ENCODE assay signal across 8 cellular contexts in the genomic region with DNA sequence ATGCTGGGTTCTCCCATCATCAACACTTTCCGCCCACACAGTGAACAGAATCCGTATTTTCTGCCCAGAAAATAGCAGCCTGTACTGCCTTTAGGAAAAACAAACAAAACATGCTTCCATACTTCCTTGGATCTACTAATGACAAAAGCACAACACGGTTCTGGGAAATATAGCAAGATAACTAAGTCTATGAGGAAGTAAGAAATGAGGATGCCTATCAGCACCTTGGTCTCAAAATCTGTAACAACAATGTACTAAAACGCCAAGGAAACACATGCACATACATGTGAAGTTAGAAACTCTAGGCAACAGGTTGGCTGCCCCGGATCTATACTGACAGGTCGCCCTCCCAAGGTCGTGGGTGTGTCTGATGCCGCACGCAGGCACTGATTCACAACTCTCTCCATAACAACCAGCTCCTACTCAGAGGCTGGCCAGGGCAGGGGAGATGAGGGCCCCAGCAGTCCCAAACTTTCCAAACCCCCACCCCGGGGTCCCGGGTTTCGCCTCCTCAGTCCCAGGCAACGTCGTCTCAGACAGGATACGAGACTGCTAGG. TPM values are rescaled to one million over a fixed set of nuclear protein-coding genes. Genes with fewer than 3 reads are reported as not detected.
DNase-seq lines count a peak whose midpoint lies in the region; ATAC-seq and TF ChIP-seq lines count a peak whose summit lies in the region.

No MANE protein-coding gene starts in this region.

- peak overlapping the region; percentile 98 for H3K4me2 ChIP-seq in GM23338

- peaks cover 11% of the 10 kb centered on the region; the same call in 1 of the 2 replicates for H3K79me2 ChIP-seq in GM23338 (replicated peaks; ENCODE audit: insufficient read depth)

- no peaks in the 10 kb centered on the region for H3K9me3 Mint-ChIP-seq in GM23338

- peak overlapping the region; percentile 77 for H3K27ac Mint-ChIP-seq in GM23338

- H3K36me3 ChIP-seq in GM23338 (ENCODE audit: insufficient read depth), result no peaks in the 10 kb centered on the region

- H3K4me3 Mint-ChIP-seq in GM23338, result peak overlapping the region; percentile 85

- peak overlapping the region; percentile 100 for H2AFZ ChIP-seq in GM23338

- ATAC-seq in GM23338, result peak; percentile 61
- peak; percentile 53 for ATAC-seq in left lobe of liver

- TF ChIP-seq CTCF in GM23338 (conservative IDR thresholded peaks at IDR 0.05; ENCODE audit: low read depth in 2 of 2), result no peak

- DNase-seq in Daoy (ENCODE audit: low read depth) (peak; percentile 72), GM23338 (ENCODE audit: low spot score) (peak; percentile 56), LHCN-M2 (ENCODE audit: low read depth) (peak; percentile 19), cerebellar cortex (ENCODE audit: low spot score) (peak; percentile 36), left lobe of liver (ENCODE audit: low spot score) (no peak), NCI-H1092 treated with DMSO at 0.1 percent for 48 hours (lab: John Stamatoyannopoulos, UW) (no peak)
- DNase-seq in activated CD4-positive, alpha-beta T cell treated with anti-CD3 and anti-CD28 coated beads for 1 hour, result peak; percentile 54
- peak; percentile 40 to 56 for DNase-seq in stimulated activated CD4-positive, alpha-beta T cell treated with anti-CD3 and anti-CD28 coated beads, Interleukin-4, amount 100 ng/mL, for 48 hours (ENCODE audit: low read depth in 2 of 2)

- peaks cover 11% of the 10 kb centered on the region; the same call in 1 of the 2 replicates for H3F3A ChIP-seq in GM23338 (replicated peaks; ENCODE audit: low read depth)

- H3K27ac ChIP-seq in GM23338 (ENCODE audit: low read depth), result peak overlapping the region; percentile 87; the same call in 1 of the 2 replicates

- H3K4me3 ChIP-seq in GM23338, result peak overlapping the region; percentile 97

- H3K4me1 ChIP-seq in GM23338 (ENCODE audit: insufficient read depth), result peaks cover 11% of the 10 kb centered on the region

- H3K27me3 Mint-ChIP-seq in GM23338 (ENCODE audit: insufficient read depth, low read depth, poor library complexity), result peaks cover 4% of the 10 kb centered on the region

- no peaks in the 10 kb centered on the region for H4K20me1 ChIP-seq in GM23338 (replicated peaks; ENCODE audit: insufficient read depth)

- peaks cover 10% of the 10 kb centered on the region for H3K4me1 Mint-ChIP-seq in GM23338

- H3K27me3 ChIP-seq in GM23338 (ENCODE audit: insufficient read depth), result no peaks in the 10 kb centered on the region

- H3K9me2 ChIP-seq in GM23338 (ENCODE audit: insufficient read depth), result no peaks in the 10 kb centered on the region

- no peaks in the 10 kb centered on the region for H3K36me3 Mint-ChIP-seq in GM23338 (ENCODE audit: low read depth)

TF ChIP-seq in GM23338, 12 proteins besides CTCF, POLR2A, EP300 and RAD21 (continues in another document):
- TF ChIP-seq POLR2AphosphoS5 (IDR thresholded peaks at IDR 0.05; ENCODE audit: low read depth), result no peak
- TF ChIP-seq CREB1 (CRISPR knock-in tag; IDR thresholded peaks at IDR 0.05; ENCODE audit: low read depth), result no peak
- TF ChIP-seq, protein P1, sequence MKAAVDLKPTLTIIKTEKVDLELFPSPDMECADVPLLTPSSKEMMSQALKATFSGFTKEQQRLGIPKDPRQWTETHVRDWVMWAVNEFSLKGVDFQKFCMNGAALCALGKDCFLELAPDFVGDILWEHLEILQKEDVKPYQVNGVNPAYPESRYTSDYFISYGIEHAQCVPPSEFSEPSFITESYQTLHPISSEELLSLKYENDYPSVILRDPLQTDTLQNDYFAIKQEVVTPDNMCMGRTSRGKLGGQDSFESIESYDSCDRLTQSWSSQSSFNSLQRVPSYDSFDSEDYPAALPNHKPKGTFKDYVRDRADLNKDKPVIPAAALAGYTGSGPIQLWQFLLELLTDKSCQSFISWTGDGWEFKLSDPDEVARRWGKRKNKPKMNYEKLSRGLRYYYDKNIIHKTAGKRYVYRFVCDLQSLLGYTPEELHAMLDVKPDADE (IDR thresholded peaks at IDR 0.05), result no peak
- TF ChIP-seq, protein P2, sequence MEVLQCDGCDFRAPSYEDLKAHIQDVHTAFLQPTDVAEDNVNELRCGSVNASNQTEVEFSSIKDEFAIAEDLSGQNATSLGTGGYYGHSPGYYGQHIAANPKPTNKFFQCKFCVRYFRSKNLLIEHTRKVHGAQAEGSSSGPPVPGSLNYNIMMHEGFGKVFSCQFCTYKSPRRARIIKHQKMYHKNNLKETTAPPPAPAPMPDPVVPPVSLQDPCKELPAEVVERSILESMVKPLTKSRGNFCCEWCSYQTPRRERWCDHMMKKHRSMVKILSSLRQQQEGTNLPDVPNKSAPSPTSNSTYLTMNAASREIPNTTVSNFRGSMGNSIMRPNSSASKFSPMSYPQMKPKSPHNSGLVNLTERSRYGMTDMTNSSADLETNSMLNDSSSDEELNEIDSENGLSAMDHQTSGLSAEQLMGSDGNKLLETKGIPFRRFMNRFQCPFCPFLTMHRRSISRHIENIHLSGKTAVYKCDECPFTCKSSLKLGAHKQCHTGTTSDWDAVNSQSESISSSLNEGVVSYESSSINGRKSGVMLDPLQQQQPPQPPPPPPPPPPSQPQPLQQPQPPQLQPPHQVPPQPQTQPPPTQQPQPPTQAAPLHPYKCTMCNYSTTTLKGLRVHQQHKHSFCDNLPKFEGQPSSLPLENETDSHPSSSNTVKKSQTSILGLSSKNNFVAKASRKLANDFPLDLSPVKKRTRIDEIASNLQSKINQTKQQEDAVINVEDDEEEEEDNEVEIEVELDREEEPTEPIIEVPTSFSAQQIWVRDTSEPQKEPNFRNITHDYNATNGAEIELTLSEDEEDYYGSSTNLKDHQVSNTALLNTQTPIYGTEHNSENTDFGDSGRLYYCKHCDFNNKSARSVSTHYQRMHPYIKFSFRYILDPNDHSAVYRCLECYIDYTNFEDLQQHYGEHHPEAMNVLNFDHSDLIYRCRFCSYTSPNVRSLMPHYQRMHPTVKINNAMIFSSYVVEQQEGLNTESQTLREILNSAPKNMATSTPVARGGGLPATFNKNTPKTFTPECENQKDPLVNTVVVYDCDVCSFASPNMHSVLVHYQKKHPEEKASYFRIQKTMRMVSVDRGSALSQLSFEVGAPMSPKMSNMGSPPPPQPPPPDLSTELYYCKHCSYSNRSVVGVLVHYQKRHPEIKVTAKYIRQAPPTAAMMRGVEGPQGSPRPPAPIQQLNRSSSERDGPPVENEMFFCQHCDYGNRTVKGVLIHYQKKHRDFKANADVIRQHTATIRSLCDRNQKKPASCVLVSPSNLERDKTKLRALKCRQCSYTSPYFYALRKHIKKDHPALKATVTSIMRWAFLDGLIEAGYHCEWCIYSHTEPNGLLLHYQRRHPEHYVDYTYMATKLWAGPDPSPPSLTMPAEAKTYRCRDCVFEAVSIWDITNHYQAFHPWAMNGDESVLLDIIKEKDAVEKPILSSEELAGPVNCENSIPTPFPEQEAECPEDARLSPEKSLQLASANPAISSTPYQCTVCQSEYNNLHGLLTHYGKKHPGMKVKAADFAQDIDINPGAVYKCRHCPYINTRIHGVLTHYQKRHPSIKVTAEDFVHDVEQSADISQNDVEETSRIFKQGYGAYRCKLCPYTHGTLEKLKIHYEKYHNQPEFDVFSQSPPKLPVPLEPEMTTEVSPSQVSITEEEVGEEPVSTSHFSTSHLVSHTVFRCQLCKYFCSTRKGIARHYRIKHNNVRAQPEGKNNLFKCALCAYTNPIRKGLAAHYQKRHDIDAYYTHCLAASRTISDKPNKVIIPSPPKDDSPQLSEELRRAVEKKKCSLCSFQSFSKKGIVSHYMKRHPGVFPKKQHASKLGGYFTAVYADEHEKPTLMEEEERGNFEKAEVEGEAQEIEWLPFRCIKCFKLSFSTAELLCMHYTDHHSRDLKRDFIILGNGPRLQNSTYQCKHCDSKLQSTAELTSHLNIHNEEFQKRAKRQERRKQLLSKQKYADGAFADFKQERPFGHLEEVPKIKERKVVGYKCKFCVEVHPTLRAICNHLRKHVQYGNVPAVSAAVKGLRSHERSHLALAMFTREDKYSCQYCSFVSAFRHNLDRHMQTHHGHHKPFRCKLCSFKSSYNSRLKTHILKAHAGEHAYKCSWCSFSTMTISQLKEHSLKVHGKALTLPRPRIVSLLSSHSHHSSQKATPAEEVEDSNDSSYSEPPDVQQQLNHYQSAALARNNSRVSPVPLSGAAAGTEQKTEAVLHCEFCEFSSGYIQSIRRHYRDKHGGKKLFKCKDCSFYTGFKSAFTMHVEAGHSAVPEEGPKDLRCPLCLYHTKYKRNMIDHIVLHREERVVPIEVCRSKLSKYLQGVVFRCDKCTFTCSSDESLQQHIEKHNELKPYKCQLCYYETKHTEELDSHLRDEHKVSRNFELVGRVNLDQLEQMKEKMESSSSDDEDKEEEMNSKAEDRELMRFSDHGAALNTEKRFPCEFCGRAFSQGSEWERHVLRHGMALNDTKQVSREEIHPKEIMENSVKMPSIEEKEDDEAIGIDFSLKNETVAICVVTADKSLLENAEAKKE (CRISPR knock-in tag; IDR thresholded peaks at IDR 0.05), result no peak
- no peak for TF ChIP-seq JUNB (IDR thresholded peaks at IDR 0.05; ENCODE audit: unreplicated experiment)
- TF ChIP-seq NANOG (IDR thresholded peaks at IDR 0.05; ENCODE audit: borderline replicate concordance), result no peak
- TF ChIP-seq EZH2phosphoT487 (IDR thresholded peaks at IDR 0.05; ENCODE audit: unreplicated experiment), result no peak
- TF ChIP-seq EZH2 (IDR thresholded peaks at IDR 0.05; ENCODE audit: low read depth, unreplicated experiment), result no peak
- TF ChIP-seq ZNF331 (CRISPR knock-in tag; IDR thresholded peaks at IDR 0.05; ENCODE audit: low read depth), result no peak
- TF ChIP-seq ZNF114 (CRISPR knock-in tag; IDR thresholded peaks at IDR 0.05), result no peak

RNA-seq across cellular contexts. Expression of gene BTBD9, which starts 0.7 kb away (rescaled TPM):
- total RNA-seq in Daoy (2014; rRNA removed; shearing (Covaris generic)), result 6.1 and 15.4 TPM in 2 replicates
- total RNA-seq in GM23338 (2014; rRNA removed; shearing (Covaris generic)), result 4.7 and 5.3 TPM in 2 replicates
- 3.2 and 4.2 TPM in 2 replicates for polyA plus RNA-seq in GM23338 (2016; fragmentation: Nextera tagmentation; extraction: Ambion mirVana)
- 5.6 and 6.5 TPM in 2 replicates for total RNA-seq in LHCN-M2 (2014; rRNA removed)
- polyA plus RNA-seq in LHCN-M2 (2012), result 3.7 TPM
- total RNA-seq in left lobe of liver, result 4.7 TPM

Comparison
In these comparisons a context has a peak if more than half of its experiments do, and no peak if none do; other contexts are left out.
1. DNase-seq: peak in Daoy (single experiment), GM23338 (single experiment), LHCN-M2 (single experiment), activated CD4-positive, alpha-beta T cell treated with anti-CD3 and anti-CD28 coated beads for 1 hour (single experiment), cerebellar cortex (single experiment) and stimulated activated CD4-positive, alpha-beta T cell treated with anti-CD3 and anti-CD28 coated beads, Interleukin-4, amount 100 ng/mL, for 48 hours (2 of 2); none in left lobe of liver (single experiment) and NCI-H1092 treated with DMSO at 0.1 percent for 48 hours (single experiment).